ENCODE assay signal across 25 cellular contexts in genomic region chr5:160550075-160550474, GRCh38.
DNase-seq lines count a peak whose midpoint lies in the region; ATAC-seq and TF ChIP-seq lines count a peak whose summit lies in the region.
"Had no signal": no experiment of that assay in that cellular context is flagged by ENCODE, and none has a peak within 500 bp of the region (broad histone marks: within the 10 kb centered on the region; RNA-seq: fewer than 3 reads in every experiment).

No MANE protein-coding gene starts in this region.

- no peak for TF ChIP-seq CTCF in MM.1S (IDR thresholded peaks at IDR 0.05; ENCODE audit: low read length)
- TF ChIP-seq CTCF in right atrium auricular region (IDR thresholded peaks at IDR 0.05), result no peak

- H3K4me1 ChIP-seq in MM.1S (ENCODE audit: low read length) (peaks cover 4% of the 10 kb centered on the region; the same call in 1 of the 2 replicates), right atrium auricular region (no peaks in the 10 kb centered on the region)
- H3K4me1 ChIP-seq: BE2C, BLaER1 had no signal

- intact Hi-C loops in activated CD4-positive, alpha-beta memory T cell treated with anti-CD3 and anti-CD28 coated beads for 36 hours (cut with micrococcal nuclease), result loop anchor here (1.0 kb wide), 1 partner anchor 11 kb away; no protein-coding TSS in a partner anchor

- peak; percentile 19 for DNase-seq in activated CD4-positive, alpha-beta memory T cell treated with anti-CD3 and anti-CD28 coated beads for 36 hours
- no peak for DNase-seq in activated CD4-positive, alpha-beta memory T cell treated with anti-CD3 and anti-CD28 coated beads, Interleukin-2, amount 10 ng/mL, durations not matched to agents 7 days and 5 days
- DNase-seq in MM.1S (peak; percentile 24), right atrium auricular region (ENCODE audit: low spot score) (no peak), cerebellum (ENCODE audit: low spot score) (no peak)
- no peak for DNase-seq in stimulated activated effector memory CD8-positive, alpha-beta T cell treated with anti-CD3 and anti-CD28 coated beads, Interleukin-12 subunit alpha, Interleukin-12 subunit beta, amount 100 ng/mL, for 72 hours (ENCODE audit: low spot score in 2 of 2)
- DNase-seq: 8988T; ACHN; BE2C; C1 segment of cervical spinal cord; CD4-positive, alpha-beta memory T cell; CD4-positive, CD25-positive, alpha-beta regulatory T cell; CD8-positive, alpha-beta memory T cell; COR-L47; DMS 273 treated with DMSO at 0.1 percent for 48 hours; DMS153; DMS53; DMS79; DND-41; EL; GDM1 had no signal

- POLR2A ChIA-PET in activated CD4-positive, alpha-beta memory T cell treated with anti-CD3 and anti-CD28 coated beads for 36 hours (lab: Charles Lee), result no interaction called here
- POLR2A ChIA-PET in activated CD4-positive, alpha-beta memory T cell treated with anti-CD3 and anti-CD28 coated beads, Interleukin-2, amount 10 ng/mL, durations not matched to agents 7 days and 5 days (lab: Charles Lee), result no interaction called here

- peaks cover 24% of the 10 kb centered on the region for H3K4me1 Mint-ChIP-seq in activated CD4-positive, alpha-beta memory T cell treated with anti-CD3 and anti-CD28 coated beads for 36 hours (ENCODE audit: low read depth)
- no peaks in the 10 kb centered on the region for H3K4me1 Mint-ChIP-seq in activated CD4-positive, alpha-beta memory T cell treated with anti-CD3 and anti-CD28 coated beads, Interleukin-2, amount 10 ng/mL, durations not matched to agents 7 days and 5 days
- H3K4me1 Mint-ChIP-seq in activated T-helper 17 cell treated with anti-CD3 and anti-CD28 coated beads, Interleukin-2, amount 50 U/mL, for 72 hours, result no peaks in the 10 kb centered on the region
- H3K4me1 Mint-ChIP-seq in stimulated activated effector memory CD8-positive, alpha-beta T cell treated with anti-CD3 and anti-CD28 coated beads, Interleukin-12 subunit alpha, Interleukin-12 subunit beta, amount 100 ng/mL, for 72 hours, result no peaks in the 10 kb centered on the region
- H3K4me1 Mint-ChIP-seq: CD14-positive monocyte; CD4-positive, alpha-beta memory T cell; CD4-positive, CD25-positive, alpha-beta regulatory T cell; CD8-positive, alpha-beta memory T cell had no signal

- no peaks in the 10 kb centered on the region for H3F3A ChIP-seq in MM.1S (ENCODE audit: insufficient read depth, low read length)

- ATAC-seq in activated T-helper 17 cell treated with anti-CD3 and anti-CD28 coated beads, Interleukin-2, amount 50 U/mL, for 72 hours (replicated peaks), result peak; percentile 48
- peak; percentile 36 for ATAC-seq in stimulated activated effector memory CD8-positive, alpha-beta T cell treated with anti-CD3 and anti-CD28 coated beads, Interleukin-12 subunit alpha, Interleukin-12 subunit beta, amount 100 ng/mL, for 72 hours
- ATAC-seq: GM12878 had no signal

- H3K9me3 Mint-ChIP-seq in activated CD4-positive, alpha-beta memory T cell treated with anti-CD3 and anti-CD28 coated beads for 36 hours, result peaks cover 14% of the 10 kb centered on the region
- H3K9me3 Mint-ChIP-seq in activated CD4-positive, alpha-beta memory T cell treated with anti-CD3 and anti-CD28 coated beads, Interleukin-2, amount 10 ng/mL, durations not matched to agents 7 days and 5 days, result peaks cover 2% of the 10 kb centered on the region
- H3K9me3 Mint-ChIP-seq in activated T-helper 17 cell treated with anti-CD3 and anti-CD28 coated beads, Interleukin-2, amount 50 U/mL, for 72 hours, result no peaks in the 10 kb centered on the region
- H3K9me3 Mint-ChIP-seq in stimulated activated effector memory CD8-positive, alpha-beta T cell treated with anti-CD3 and anti-CD28 coated beads, Interleukin-12 subunit alpha, Interleukin-12 subunit beta, amount 100 ng/mL, for 72 hours, result no peaks in the 10 kb centered on the region

- H3K27ac Mint-ChIP-seq in activated CD4-positive, alpha-beta memory T cell treated with anti-CD3 and anti-CD28 coated beads for 36 hours, result no peak overlapping the region
- no peak overlapping the region for H3K27ac Mint-ChIP-seq in activated CD4-positive, alpha-beta memory T cell treated with anti-CD3 and anti-CD28 coated beads, Interleukin-2, amount 10 ng/mL, durations not matched to agents 7 days and 5 days
- H3K27ac Mint-ChIP-seq in activated T-helper 17 cell treated with anti-CD3 and anti-CD28 coated beads, Interleukin-2, amount 50 U/mL, for 72 hours, result no peak overlapping the region
- H3K27ac Mint-ChIP-seq in stimulated activated effector memory CD8-positive, alpha-beta T cell treated with anti-CD3 and anti-CD28 coated beads, Interleukin-12 subunit alpha, Interleukin-12 subunit beta, amount 100 ng/mL, for 72 hours, result no peak overlapping the region
- H3K27ac Mint-ChIP-seq: CD14-positive monocyte; CD4-positive, alpha-beta memory T cell; CD4-positive, CD25-positive, alpha-beta regulatory T cell; CD8-positive, alpha-beta memory T cell had no signal

- H3K27ac ChIP-seq in MM.1S (ENCODE audit: low read length), result no peak overlapping the region
- no peak overlapping the region for H3K27ac ChIP-seq in right atrium auricular region
- H3K27ac ChIP-seq: BLaER1 had no signal

- peaks cover 8% of the 10 kb centered on the region for H3K36me3 Mint-ChIP-seq in activated CD4-positive, alpha-beta memory T cell treated with anti-CD3 and anti-CD28 coated beads for 36 hours
- no peaks in the 10 kb centered on the region for H3K36me3 Mint-ChIP-seq in activated CD4-positive, alpha-beta memory T cell treated with anti-CD3 and anti-CD28 coated beads, Interleukin-2, amount 10 ng/mL, durations not matched to agents 7 days and 5 days (ENCODE audit: low read depth)
- no peaks in the 10 kb centered on the region for H3K36me3 Mint-ChIP-seq in activated T-helper 17 cell treated with anti-CD3 and anti-CD28 coated beads, Interleukin-2, amount 50 U/mL, for 72 hours (ENCODE audit: low read depth)
- no peaks in the 10 kb centered on the region for H3K36me3 Mint-ChIP-seq in stimulated activated effector memory CD8-positive, alpha-beta T cell treated with anti-CD3 and anti-CD28 coated beads, Interleukin-12 subunit alpha, Interleukin-12 subunit beta, amount 100 ng/mL, for 72 hours
- H3K36me3 Mint-ChIP-seq: CD14-positive monocyte; CD4-positive, alpha-beta memory T cell; CD8-positive, alpha-beta memory T cell had no signal

- H4K20me1 ChIP-seq in MM.1S (ENCODE audit: insufficient read depth, low read length), result no peaks in the 10 kb centered on the region
- H4K20me1 ChIP-seq: BLaER1 had no signal

- no peaks in the 10 kb centered on the region for H3K9me3 ChIP-seq in MM.1S (replicated peaks; ENCODE audit: insufficient read depth, low read length)
- no peaks in the 10 kb centered on the region for H3K9me3 ChIP-seq in right atrium auricular region
- H3K9me3 ChIP-seq: BE2C had no signal

- no peak overlapping the region for H3K9ac ChIP-seq in MM.1S (ENCODE audit: low read length)
- H3K9ac ChIP-seq: BLaER1 had no signal

- H3K4me3 ChIP-seq in MM.1S (ENCODE audit: low read length) (no peak overlapping the region), right atrium auricular region (no peak overlapping the region)
- H3K4me3 ChIP-seq: BLaER1, GM12878 had no signal

- H3K36me3 ChIP-seq in MM.1S (replicated peaks; ENCODE audit: insufficient read depth, low read length), result no peaks in the 10 kb centered on the region
- no peaks in the 10 kb centered on the region for H3K36me3 ChIP-seq in right atrium auricular region
- H3K36me3 ChIP-seq: BE2C, BLaER1 had no signal

- no peaks in the 10 kb centered on the region for H3K27me3 ChIP-seq in MM.1S (replicated peaks; ENCODE audit: insufficient read depth, low read length)
- H3K27me3 ChIP-seq in right atrium auricular region, result no peaks in the 10 kb centered on the region
- H3K27me3 ChIP-seq: BE2C, BLaER1 had no signal

- H3K27me3 Mint-ChIP-seq in activated CD4-positive, alpha-beta memory T cell treated with anti-CD3 and anti-CD28 coated beads for 36 hours, result peaks cover 8% of the 10 kb centered on the region
- no peaks in the 10 kb centered on the region for H3K27me3 Mint-ChIP-seq in activated CD4-positive, alpha-beta memory T cell treated with anti-CD3 and anti-CD28 coated beads, Interleukin-2, amount 10 ng/mL, durations not matched to agents 7 days and 5 days
- peaks cover 3% of the 10 kb centered on the region for H3K27me3 Mint-ChIP-seq in activated T-helper 17 cell treated with anti-CD3 and anti-CD28 coated beads, Interleukin-2, amount 50 U/mL, for 72 hours

- CTCF ChIA-PET in activated CD4-positive, alpha-beta memory T cell treated with anti-CD3 and anti-CD28 coated beads for 36 hours (lab: Charles Lee), result interaction anchor here (2.3 kb wide), 1 partner anchor 112 kb away, joined by 5 read pairs; no protein-coding TSS in a partner anchor
- CTCF ChIA-PET in activated CD4-positive, alpha-beta memory T cell treated with anti-CD3 and anti-CD28 coated beads, Interleukin-2, amount 10 ng/mL, durations not matched to agents 7 days and 5 days (lab: Charles Lee), result no interaction called here

- no peaks in the 10 kb centered on the region for H3K9me2 ChIP-seq in MM.1S (replicated peaks; ENCODE audit: insufficient read depth, low read length)

- H2AFZ ChIP-seq in MM.1S (ENCODE audit: low read length), result no peak overlapping the region

- 0 out of 2 replicates have a peak overlapping the region, but pooled peaks have one; percentile 8 for H3K4me2 ChIP-seq in MM.1S (ENCODE audit: low read depth, low read length)
- H3K4me2 ChIP-seq: BLaER1 had no signal

- no peaks in the 10 kb centered on the region for H3K79me2 ChIP-seq in MM.1S (ENCODE audit: low read length)

- H3K4me3 Mint-ChIP-seq in activated CD4-positive, alpha-beta memory T cell treated with anti-CD3 and anti-CD28 coated beads for 36 hours, result no peak overlapping the region
- H3K4me3 Mint-ChIP-seq in activated CD4-positive, alpha-beta memory T cell treated with anti-CD3 and anti-CD28 coated beads, Interleukin-2, amount 10 ng/mL, durations not matched to agents 7 days and 5 days, result no peak overlapping the region
- H3K4me3 Mint-ChIP-seq in activated T-helper 17 cell treated with anti-CD3 and anti-CD28 coated beads, Interleukin-2, amount 50 U/mL, for 72 hours, result no peak overlapping the region
- no peak overlapping the region for H3K4me3 Mint-ChIP-seq in stimulated activated effector memory CD8-positive, alpha-beta T cell treated with anti-CD3 and anti-CD28 coated beads, Interleukin-12 subunit alpha, Interleukin-12 subunit beta, amount 100 ng/mL, for 72 hours
- H3K4me3 Mint-ChIP-seq: CD14-positive monocyte; CD4-positive, alpha-beta memory T cell; CD4-positive, CD25-positive, alpha-beta regulatory T cell; CD8-positive, alpha-beta memory T cell had no signal

Comparison
In these comparisons a context has a peak if more than half of its experiments do, and no peak if none do; other contexts are left out.
1. DNase-seq: peak in activated CD4-positive, alpha-beta memory T cell treated with anti-CD3 and anti-CD28 coated beads for 36 hours (single experiment) and MM.1S (single experiment); none in activated CD4-positive, alpha-beta memory T cell treated with anti-CD3 and anti-CD28 coated beads, Interleukin-2, amount 10 ng/mL, durations not matched to agents 7 days and 5 days (single experiment), stimulated activated effector memory CD8-positive, alpha-beta T cell treated with anti-CD3 and anti-CD28 coated beads, Interleukin-12 subunit alpha, Interleukin-12 subunit beta, amount 100 ng/mL, for 72 hours (0 of 2), right atrium auricular region (single experiment) and cerebellum (single experiment).